ENCODE assay signal across 19 cellular contexts in the genomic region with DNA sequence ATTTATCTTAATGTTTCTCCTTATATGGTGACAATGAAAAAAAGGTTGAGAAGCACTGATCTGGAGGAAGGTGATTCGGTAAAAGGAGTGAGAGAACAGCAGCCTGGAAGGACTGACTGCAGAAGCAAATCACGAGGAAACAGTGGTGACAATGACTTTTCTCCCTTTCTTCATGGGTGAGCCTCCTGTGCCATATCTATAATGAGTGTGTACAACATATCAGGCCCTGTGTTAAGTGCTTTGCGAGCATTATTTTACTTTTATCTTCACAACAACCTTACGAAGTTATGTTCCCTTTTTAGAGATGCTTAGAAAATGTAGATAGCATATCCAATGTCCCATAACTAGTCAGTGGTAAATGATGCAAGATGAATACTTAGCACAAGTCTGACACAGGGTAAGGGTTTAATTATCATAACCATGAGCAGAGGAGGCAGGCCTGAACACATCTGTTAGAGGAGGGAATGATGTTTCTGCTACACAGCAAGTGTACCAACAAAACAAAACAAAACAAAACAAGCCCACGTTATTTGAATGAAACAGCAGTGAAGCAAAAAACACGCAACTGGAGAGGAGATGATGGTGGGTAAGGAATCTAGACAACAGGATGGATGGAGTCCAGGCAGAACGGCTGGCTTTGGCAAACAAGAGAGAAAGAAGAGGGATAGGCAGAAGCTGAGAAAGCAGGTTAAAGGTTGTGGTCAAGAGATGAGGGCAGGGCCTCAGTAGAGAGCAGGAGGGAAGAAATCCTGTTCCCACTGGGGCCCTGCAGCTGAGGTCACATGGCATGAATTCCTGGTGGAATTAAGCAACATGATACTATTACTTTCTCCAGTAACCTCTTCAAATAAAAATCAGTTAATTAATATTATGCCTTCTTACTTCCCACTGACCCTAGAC. TPM values are rescaled to one million over a fixed set of nuclear protein-coding genes. Genes with fewer than 3 reads are reported as not detected.
DNase-seq lines count a peak whose midpoint lies in the region; ATAC-seq, FAIRE-seq and TF ChIP-seq lines count a peak whose summit lies in the region.
"Had no signal": no experiment of that assay in that cellular context is flagged by ENCODE, and none has a peak within 500 bp of the region (broad histone marks: within the 10 kb centered on the region; RNA-seq: fewer than 3 reads in every experiment).

No MANE protein-coding gene starts in this region.

- H3K9me2 ChIP-seq in SK-N-SH: no peaks in the 10 kb centered on the region

- CTCF ChIA-PET in SK-N-SH (lab: Yijun Ruan, JAX): interaction anchor here (0.9 to 1.7 kb wide), 5 partner anchors 17 to 246 kb away, joined by 3 to 4 read pairs (median 4); no protein-coding TSS in a partner anchor

- no peak for DNase-seq in SK-N-SH
- DNase-seq in astrocyte (ENCODE audit: low read depth): no peak
- DNase-seq in glutamatergic neuron: no peak
- no peak for DNase-seq in smooth muscle cell (lab: John Stamatoyannopoulos, UW; ENCODE audit: unreplicated experiment)
- no peak for DNase-seq in GM13977 (ENCODE audit: low spot score)
- no peak for DNase-seq in stimulated activated CD4-positive, alpha-beta T cell treated with anti-CD3 and anti-CD28 coated beads, Interleukin-15, amount 100 ng/mL, for 24 hours
- no peak for DNase-seq in COR-L47 (lab: John Stamatoyannopoulos, UW)
- DNase-seq: 8988T; activated CD4-positive, alpha-beta T cell treated with anti-CD3 and anti-CD28 coated beads, Interleukin-2, amount 50 U/mL, for 4 hours; activated gamma-delta T cell treated with Interleukin-2 at 50 U/mL for 16 hours; central memory CD4-positive, alpha-beta T cell; DMS153; esophagus squamous epithelium; MV-4-11; naive thymus-derived CD8-positive, alpha-beta T cell; PC-9 had no signal

- H3K27ac Mint-ChIP-seq in astrocyte (ENCODE audit: unreplicated experiment): no peak overlapping the region
- H3K27ac Mint-ChIP-seq in glutamatergic neuron (ENCODE audit: unreplicated experiment): peak overlapping the region; percentile 36
- H3K27ac Mint-ChIP-seq: naive thymus-derived CD8-positive, alpha-beta T cell; T-helper 1 cell treated with Interleukin-12 subunit alpha and Interleukin-12 subunit beta and Interleukin-4 antibody, amounts not matched to agents 30 μg/mL and 1 μg/mL, for 36 hours had no signal

- H3K27me3 ChIP-seq in SK-N-SH (ENCODE audit: insufficient read depth) (no peaks in the 10 kb centered on the region), astrocyte (ENCODE audit: insufficient read depth, low read length) (no peaks in the 10 kb centered on the region), smooth muscle cell (ENCODE audit: low read depth) (no peaks in the 10 kb centered on the region)
- H3K27me3 ChIP-seq: esophagus squamous epithelium, transverse colon had no signal

- ATAC-seq in SK-N-SH treated with all-trans-retinoic acid at 6 μM for 48 hours: no peak
- ATAC-seq: naive thymus-derived CD8-positive, alpha-beta T cell had no signal

- H2AFZ ChIP-seq in SK-N-SH (ENCODE audit: low read depth): no peak overlapping the region
- no peak overlapping the region for H2AFZ ChIP-seq in astrocyte (ENCODE audit: low read depth, low read length)
- no peak overlapping the region for H2AFZ ChIP-seq in smooth muscle cell (ENCODE audit: low read depth)
- H2AFZ ChIP-seq: PC-9 had no signal

- peaks cover 100% of the 10 kb centered on the region for H3K79me2 ChIP-seq in SK-N-SH (ENCODE audit: insufficient read depth)
- peaks cover 99% of the 10 kb centered on the region for H3K79me2 ChIP-seq in astrocyte (ENCODE audit: insufficient read depth, low read length)
- peaks cover 68% of the 10 kb centered on the region for H3K79me2 ChIP-seq in smooth muscle cell (ENCODE audit: low read depth)

- H3K4me1 ChIP-seq in SK-N-SH (ENCODE audit: control insufficient read depth in 1 of 2, insufficient read depth in 2 of 2, low read depth in 1 of 2, low read length in 1 of 2) (peaks cover 0 to 8% of the 10 kb centered on the region in 2 experiments; a peak in 2 of 4 replicates), astrocyte (ENCODE audit: insufficient read depth, low read length) (peaks cover 27% of the 10 kb centered on the region), smooth muscle cell (ENCODE audit: low read depth) (peaks cover 12% of the 10 kb centered on the region)

- H3K36me3 Mint-ChIP-seq in astrocyte (ENCODE audit: low read depth, unreplicated experiment) (peaks cover 10% of the 10 kb centered on the region), glutamatergic neuron (ENCODE audit: unreplicated experiment) (no peaks in the 10 kb centered on the region)
- H3K36me3 Mint-ChIP-seq: naive thymus-derived CD8-positive, alpha-beta T cell had no signal

- no peak overlapping the region; the same call in none of the 2 replicates for H3K4me2 ChIP-seq in SK-N-SH
- no peak overlapping the region for H3K4me2 ChIP-seq in astrocyte (ENCODE audit: low read length)
- H3K4me2 ChIP-seq in smooth muscle cell: peak overlapping the region; percentile 16
- H3K4me2 ChIP-seq: PC-9 had no signal

- H3K4me1 Mint-ChIP-seq in astrocyte (ENCODE audit: low read depth, unreplicated experiment) (peaks cover 39% of the 10 kb centered on the region), glutamatergic neuron (ENCODE audit: low read depth, unreplicated experiment) (peaks cover 4% of the 10 kb centered on the region)
- H3K4me1 Mint-ChIP-seq: naive thymus-derived CD8-positive, alpha-beta T cell had no signal

- in situ Hi-C loops in GM13977 (cut with MboI; ENCODE audit: low pct_unique_long_range_greater_than_20kb, low sequenced_read_pairs, unreplicated experiment): no loop called here

- WGBS in SK-N-SH (ENCODE audit: low lambda C conversion rate): 82% methylated on average over 7 of the region's 7 CpGs
- 78% methylated on average over 7 of the region's 7 CpGs for WGBS in smooth muscle cell (ENCODE audit: low lambda C conversion rate)

- TF ChIP-seq CTCF in SK-N-SH (IDR thresholded peaks at IDR 0.05) (no peak), astrocyte (IDR thresholded peaks at IDR 0.05; ENCODE audit: insufficient read depth, low read depth, low read length) (no peak), glutamatergic neuron (IDR thresholded peaks at IDR 0.05; ENCODE audit: partially characterized antibody, unreplicated experiment) (no peak), smooth muscle cell (IDR thresholded peaks at IDR 0.05; ENCODE audit: borderline replicate concordance, insufficient read depth, poor library complexity, severe bottlenecking) (no peak), GM13977 (IDR thresholded peaks at IDR 0.05; ENCODE audit: extremely low read depth, insufficient read depth, missing control alignments) (no peak)

- H3K4me3 Mint-ChIP-seq in astrocyte (ENCODE audit: unreplicated experiment): peak overlapping the region; percentile 27
- no peak overlapping the region for H3K4me3 Mint-ChIP-seq in glutamatergic neuron (ENCODE audit: unreplicated experiment)
- H3K4me3 Mint-ChIP-seq: naive thymus-derived CD8-positive, alpha-beta T cell; T-helper 1 cell treated with Interleukin-12 subunit alpha and Interleukin-12 subunit beta and Interleukin-4 antibody, amounts not matched to agents 30 μg/mL and 1 μg/mL, for 36 hours had no signal

- H3K27me3 Mint-ChIP-seq in astrocyte (ENCODE audit: low read depth, unreplicated experiment) (no peaks in the 10 kb centered on the region), glutamatergic neuron (ENCODE audit: unreplicated experiment) (peaks cover 2% of the 10 kb centered on the region)

- POLR2A ChIA-PET in SK-N-SH (lab: Yijun Ruan, JAX): no interaction called here

- peaks cover 2 to 17% of the 10 kb centered on the region in 2 experiments for H3K36me3 ChIP-seq in SK-N-SH (replicated peaks in 1 of 2; ENCODE audit: control insufficient read depth in 1 of 2, insufficient read depth in 2 of 2, low read length in 1 of 2)
- no peaks in the 10 kb centered on the region for H3K36me3 ChIP-seq in astrocyte (ENCODE audit: insufficient read depth, low read length)
- no peaks in the 10 kb centered on the region for H3K36me3 ChIP-seq in smooth muscle cell (ENCODE audit: low read depth)
- H3K36me3 ChIP-seq: esophagus squamous epithelium, transverse colon had no signal

- no peak for FAIRE-seq in astrocyte (lab: Jason Lieb, UNC)

- H3K9me3 Mint-ChIP-seq in astrocyte (ENCODE audit: unreplicated experiment) (peaks cover 3% of the 10 kb centered on the region), glutamatergic neuron (ENCODE audit: unreplicated experiment) (no peaks in the 10 kb centered on the region)
- H3K9me3 Mint-ChIP-seq: naive thymus-derived CD8-positive, alpha-beta T cell; T-helper 1 cell treated with Interleukin-12 subunit alpha and Interleukin-12 subunit beta and Interleukin-4 antibody, amounts not matched to agents 30 μg/mL and 1 μg/mL, for 36 hours had no signal

- no peak overlapping the region for H3K4me3 ChIP-seq in SK-N-SH (ENCODE audit: low read depth in 2 of 2, low read length in 1 of 2)
- no peak overlapping the region for H3K4me3 ChIP-seq in astrocyte (ENCODE audit: insufficient read depth, low read depth, low read length)
- H3K4me3 ChIP-seq in smooth muscle cell: no peak overlapping the region
- H3K4me3 ChIP-seq: esophagus squamous epithelium, PC-9, transverse colon had no signal

- H3F3A ChIP-seq in SK-N-SH (replicated peaks; ENCODE audit: insufficient read depth): peaks cover 7% of the 10 kb centered on the region
- H3F3A ChIP-seq in smooth muscle cell (ENCODE audit: low read depth): no peaks in the 10 kb centered on the region

- no peak overlapping the region for H3K9ac ChIP-seq in SK-N-SH
- no peak overlapping the region for H3K9ac ChIP-seq in astrocyte (ENCODE audit: low read length)
- no peak overlapping the region for H3K9ac ChIP-seq in smooth muscle cell (ENCODE audit: low read depth)

- no peak for TF ChIP-seq RAD21 in SK-N-SH (IDR thresholded peaks at IDR 0.05; ENCODE audit: low read length)

- no peak for TF ChIP-seq EP300 in SK-N-SH (IDR thresholded peaks at IDR 0.05; ENCODE audit: borderline replicate concordance in 1 of 2, low read depth in 1 of 2, low read length in 1 of 2)

- H3K27ac ChIP-seq in SK-N-SH (ENCODE audit: low read depth in 2 of 2, low read length in 1 of 2): no peak overlapping the region
- H3K27ac ChIP-seq in astrocyte (ENCODE audit: low read depth, low read length): no peak overlapping the region
- H3K27ac ChIP-seq in smooth muscle cell (ENCODE audit: low read depth): no peak overlapping the region
- H3K27ac ChIP-seq: esophagus squamous epithelium, PC-9 had no signal

- H4K20me1 ChIP-seq in SK-N-SH (ENCODE audit: insufficient read depth): peaks cover 52% of the 10 kb centered on the region
- peaks cover 79% of the 10 kb centered on the region for H4K20me1 ChIP-seq in astrocyte (ENCODE audit: insufficient read depth, low read length)
- peaks cover 81% of the 10 kb centered on the region for H4K20me1 ChIP-seq in smooth muscle cell (ENCODE audit: low read depth)

- H3K9me3 ChIP-seq in SK-N-SH: no peaks in the 10 kb centered on the region
- no peaks in the 10 kb centered on the region for H3K9me3 ChIP-seq in astrocyte (ENCODE audit: insufficient read depth, low read depth, low read length)
- H3K9me3 ChIP-seq in smooth muscle cell (replicated peaks; ENCODE audit: low read depth): no peaks in the 10 kb centered on the region
- H3K9me3 ChIP-seq: esophagus squamous epithelium, transverse colon had no signal

RNA-seq across cellular contexts. Expression of a gene that starts 29.6 kb away (rescaled TPM):
- polyA plus RNA-seq in SK-N-SH (2012; rRNA removed): 41.2 and 56.1 TPM in 2 replicates
- 64.5 and 77.0 TPM in 2 replicates for polyA plus RNA-seq in SK-N-SH (2012; cell fraction: cytosol; rRNA removed)
- polyA plus RNA-seq in SK-N-SH (2012; cell fraction: nucleus; rRNA removed): 15.4 and 30.0 TPM in 2 replicates
- 96.8 and 101 TPM in 2 replicates for total RNA-seq in astrocyte
- total RNA-seq in glutamatergic neuron (ENCODE audit: unreplicated experiment): 1.3 TPM
- 86.6 and 95.2 TPM in 2 replicates for total RNA-seq in smooth muscle cell
- polyA plus RNA-seq in smooth muscle cell: 47.5 and 54.6 TPM in 2 replicates
- total RNA-seq: naive thymus-derived CD8-positive, alpha-beta T cell had no signal
- polyA plus RNA-seq: naive thymus-derived CD8-positive, alpha-beta T cell had no signal

Comparison
In these comparisons a context has a peak if more than half of its experiments do, and no peak if none do; other contexts are left out.
1. RNA of a gene that starts 29.6 kb away (total RNA-seq): 96.8 to 101 TPM in astrocyte and 86.6 to 95.2 TPM in smooth muscle cell; 1.3 TPM in glutamatergic neuron (single experiment); every median in the first group is over 10 times any median in the second.